Comparison of ENCODE assay signal across 12 cellular contexts in the genomic region with DNA sequence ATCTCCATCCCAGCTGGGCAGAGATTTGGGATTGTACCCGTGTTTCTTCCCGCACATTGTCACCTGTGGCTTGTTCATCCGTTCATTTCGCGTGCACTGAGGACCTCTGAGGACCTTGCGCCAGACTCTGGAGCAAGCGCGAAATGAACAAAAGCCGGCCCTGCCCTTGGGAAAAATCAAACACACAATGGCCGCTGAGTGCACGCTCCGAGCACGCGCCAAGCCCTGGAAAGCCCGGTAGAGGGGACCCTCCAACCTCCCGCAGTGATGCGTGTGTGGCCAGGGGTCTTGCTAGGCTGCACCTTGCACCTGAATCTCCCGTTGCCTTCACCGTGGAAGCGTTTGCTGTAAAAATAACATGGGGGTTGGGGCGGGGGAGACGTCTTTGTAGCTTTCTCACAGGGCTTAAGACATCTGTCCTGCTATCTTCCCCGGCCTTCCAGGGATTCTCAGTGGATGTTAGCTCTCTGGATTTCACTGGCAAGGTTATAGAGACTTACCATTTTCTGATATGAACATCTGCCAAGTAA. TPM values are rescaled to one million over a fixed set of nuclear protein-coding genes. Genes with fewer than 3 reads are reported as not detected.
DNase-seq lines count a peak whose midpoint lies in the region; ATAC-seq and TF ChIP-seq lines count a peak whose summit lies in the region.
"Had no signal": no experiment of that assay in that cellular context is flagged by ENCODE, and none has a peak within 500 bp of the region (broad histone marks: within the 10 kb centered on the region; RNA-seq: fewer than 3 reads in every experiment).

No MANE protein-coding gene starts in this region.

- H4K12ac ChIP-seq in trophoblast cell (ENCODE audit: low read depth, low read length): no peak overlapping the region

- no peak for TF ChIP-seq CTCF in epithelial cell of esophagus (IDR thresholded peaks at IDR 0.05; ENCODE audit: insufficient read depth, low read depth, low read length, missing control alignments)

- ATAC-seq in GM18498 (IDR thresholded peaks at IDR 0.05; ENCODE audit: unreplicated experiment): no peak

- peak overlapping the region; percentile 3 for H3K4me3 ChIP-seq in epithelial cell of esophagus (ENCODE audit: low read length)
- H3K4me3 ChIP-seq in trophoblast cell (ENCODE audit: low read depth, low read length): no peak overlapping the region

- H3K14ac ChIP-seq in trophoblast cell (ENCODE audit: low read length): no peak overlapping the region

- WGBS in trophoblast cell (ENCODE audit: extremely low coverage, insufficient coverage, insufficient read length): no CpG with 5 or more reads among the region's 23 CpGs

- no peak overlapping the region for H3K23ac ChIP-seq in trophoblast cell (ENCODE audit: low read length)

- H3K4me1 ChIP-seq in trophoblast cell (ENCODE audit: control insufficient read depth in 1 of 2, insufficient read depth in 2 of 2, low read length in 2 of 2): peaks cover 2 to 4% of the 10 kb centered on the region in 2 experiments

- H3K36me3 ChIP-seq in trophoblast cell (ENCODE audit: control insufficient read depth in 1 of 2, insufficient read depth in 2 of 2, low read length in 2 of 2): no peaks in the 10 kb centered on the region

- no peak overlapping the region for H3K18ac ChIP-seq in trophoblast cell (ENCODE audit: low read length)

- no peak overlapping the region for H3K9ac ChIP-seq in trophoblast cell (ENCODE audit: low read length)

- peaks cover 8% of the 10 kb centered on the region for H3K79me1 ChIP-seq in trophoblast cell (ENCODE audit: low read length)

- no peak overlapping the region for H4K91ac ChIP-seq in trophoblast cell (ENCODE audit: low read depth, low read length)

- no peak overlapping the region for H2BK120ac ChIP-seq in trophoblast cell (ENCODE audit: insufficient read depth, low read length, poor library complexity)

- H3K27me3 ChIP-seq in trophoblast cell (ENCODE audit: insufficient read depth, low read length): no peaks in the 10 kb centered on the region

- H2BK12ac ChIP-seq in trophoblast cell (ENCODE audit: low read length): no peak overlapping the region

- H2AFZ ChIP-seq in trophoblast cell (ENCODE audit: insufficient read depth, low read length, poor library complexity): peak overlapping the region; percentile 24

- DNase-seq in DMS153 treated with DMSO at 0.1 percent for 48 hours (lab: John Stamatoyannopoulos, UW; ENCODE audit: unreplicated experiment): peak; percentile 33
- peak; percentile 85 for DNase-seq in NCI-H146 (lab: John Stamatoyannopoulos, UW)
- DNase-seq in epithelial cell of esophagus (ENCODE audit: low read depth): no peak
- no peak for DNase-seq in trophoblast cell
- DNase-seq in germinal center (ENCODE audit: low spot score): no peak
- no peak for DNase-seq in SKM-1 treated with dmso at 0.1 percent for 144 hours (lab: John Stamatoyannopoulos, UW; ENCODE audit: unreplicated experiment)
- no peak for DNase-seq in GM19240 (ENCODE audit: insufficient read length, low spot score)
- DNase-seq: DND-41, HCEC 1CT, MV-4-11 had no signal

- no peak overlapping the region for H3K27ac ChIP-seq in trophoblast cell (ENCODE audit: low read depth, low read length)
- H3K27ac ChIP-seq: epithelial cell of prostate had no signal

- no peak overlapping the region for H2AK5ac ChIP-seq in trophoblast cell (ENCODE audit: low read length)

- H3K79me2 ChIP-seq in trophoblast cell (ENCODE audit: control insufficient read depth, insufficient read depth, low read length, poor library complexity): peaks cover 3% of the 10 kb centered on the region

- H2BK5ac ChIP-seq in trophoblast cell (ENCODE audit: low read depth, low read length, poor library complexity): no peak overlapping the region

- H4K8ac ChIP-seq in trophoblast cell (ENCODE audit: low read depth, low read length): no peak overlapping the region

- no peak overlapping the region for H3K4me2 ChIP-seq in trophoblast cell (ENCODE audit: low read length)

- H3K9me3 ChIP-seq in trophoblast cell (ENCODE audit: insufficient read depth, low read depth, low read length): no peaks in the 10 kb centered on the region

- H3K4ac ChIP-seq in trophoblast cell (ENCODE audit: low read depth, low read length): no peak overlapping the region

RNA-seq across cellular contexts. Expression of a gene that starts 37.4 kb away (rescaled TPM):
- 10.7 TPM in 2 replicates for polyA plus RNA-seq in trophoblast cell (2013)

Comparison
In these comparisons a context has a peak if more than half of its experiments do, and no peak if none do; other contexts are left out.
1. DNase-seq: peak in DMS153 treated with DMSO at 0.1 percent for 48 hours (single experiment) and NCI-H146 (single experiment); none in epithelial cell of esophagus (single experiment), trophoblast cell (0 of 2), germinal center (single experiment), SKM-1 treated with dmso at 0.1 percent for 144 hours (single experiment) and GM19240 (single experiment).